ENCODE assay signal across 23 cellular contexts in the genomic region with DNA sequence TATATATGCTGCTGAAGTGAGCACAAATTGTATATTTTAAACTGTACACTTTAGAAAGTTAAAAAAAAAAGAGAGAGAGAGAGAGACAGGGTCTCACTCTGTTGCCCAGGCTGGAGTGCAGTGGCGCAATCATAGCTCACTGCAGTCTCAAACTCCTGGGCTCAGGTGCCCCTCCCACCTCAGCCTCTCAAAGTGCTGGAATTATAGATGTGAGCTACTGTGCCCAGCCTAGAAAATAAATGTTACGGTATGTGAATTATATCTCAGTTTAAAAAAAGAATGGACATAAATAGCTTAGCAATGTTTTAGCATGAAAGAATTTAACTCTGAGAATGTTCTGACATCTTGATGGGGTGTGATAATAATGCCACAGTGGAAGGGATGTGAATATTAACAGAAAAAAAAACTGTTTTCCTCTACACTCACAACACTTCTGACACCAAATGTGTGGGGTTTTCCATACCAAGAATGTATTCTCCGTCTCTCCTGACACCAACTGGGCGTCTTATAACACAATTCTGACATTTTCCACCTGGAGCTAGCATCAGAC.
"Had no signal": no experiment of that assay in that cellular context is flagged by ENCODE, and none has a peak within 500 bp of the region (broad histone marks: within the 10 kb centered on the region; RNA-seq: fewer than 3 reads in every experiment).

No MANE protein-coding gene starts in this region.

- H3K4me1 ChIP-seq: breast epithelium, Peyer's patch had no signal

- H3K4me3 ChIP-seq: breast epithelium, Peyer's patch had no signal

- ATAC-seq: T-cell had no signal

- H3K9me3 ChIP-seq: breast epithelium, Peyer's patch had no signal

- H3K9ac ChIP-seq: KMS-11 had no signal

- H3K27me3 ChIP-seq: breast epithelium, Peyer's patch had no signal

- H3K4me2 ChIP-seq: KMS-11 had no signal

- H3K36me3 ChIP-seq: breast epithelium, Peyer's patch had no signal

- DNase-seq: activated CD4-positive, alpha-beta memory T cell treated with anti-CD3 and anti-CD28 coated beads for 36 hours; activated CD4-positive, alpha-beta T cell treated with anti-CD3 and anti-CD28 coated beads, Interleukin-2, amount 10 ng/mL, durations not matched to agents 7 days and 5 days; activated CD4-positive, CD25-positive, alpha-beta regulatory T cell; activated CD8-positive, alpha-beta memory T cell treated with anti-CD3 and anti-CD28 coated beads for 24 hours; activated gamma-delta T cell treated with Interleukin-2 at 50 U/mL for 16 hours; activated naive CD4-positive, alpha-beta T cell treated with anti-CD3 and anti-CD28 coated beads, Interleukin-2, amount 10 ng/mL, durations not matched to agents 7 days and 5 days; activated naive CD8-positive, alpha-beta T cell treated with anti-CD3 and anti-CD28 coated beads for 36 hours; activated T-cell treated with anti-CD3 and anti-CD28 coated beads, Interleukin-2, amount 50 U/mL, for 48 hours; anterior cingulate cortex; NCI-H1092; NCI-H1417 treated with DMSO at 0.1 percent for 48 hours; NCI-H1694; NCI-H2081; NCI-H524; Peyer's patch; SHP77 treated with DMSO at 0.1 percent for 48 hours; T-cell; T-helper 2 cell; T1000 had no signal

- H3K27ac ChIP-seq: breast epithelium, KMS-11, Peyer's patch, RWPE1, VCaP had no signal
